ENCODE assay signal across 22 cellular contexts in genomic region chr4:2051086-2051485, GRCh38. TPM values are rescaled to one million over a fixed set of nuclear protein-coding genes. Genes with fewer than 3 reads are reported as not detected.
"Had no signal": no experiment of that assay in that cellular context is flagged by ENCODE, and none has a peak within 500 bp of the region (broad histone marks: within the 10 kb centered on the region; RNA-seq: fewer than 3 reads in every experiment).

No MANE protein-coding gene starts in this region.

- H3K9me3 ChIP-seq: colonic mucosa, esophagus squamous epithelium, left ventricle myocardium inferior, mucosa of descending colon, pancreas, thoracic aorta had no signal

- H3K27me3 ChIP-seq: pancreas had no signal

- H2AFZ ChIP-seq: hepatocyte had no signal

- H3K9me3 Mint-ChIP-seq: activated CD4-positive, alpha-beta T cell treated with anti-CD3 and anti-CD28 coated beads, Interleukin-2, amount 10 ng/mL, durations not matched to agents 7 days and 5 days; activated T-cell treated with anti-CD3 and anti-CD28 coated beads, Interleukin-2, amount 50 U/mL, for 4 hours; central memory CD8-positive, alpha-beta T cell; memory B cell; naive B cell; stimulated activated memory B cell treated with anti-CD40 and anti-IgM and Interleukin-4, amounts not matched to agents 10 μg/mL and 1 μg/mL and 100 μg/mL, for 72 hours; T-helper 1 cell treated with Interleukin-12 subunit alpha and Interleukin-12 subunit beta and Interleukin-4 antibody, amounts not matched to agents 30 μg/mL and 1 μg/mL, for 36 hours had no signal

- H3K27ac ChIP-seq: brain microvascular endothelial cell, colonic mucosa, esophagus squamous epithelium, hepatocyte, left ventricle myocardium inferior, pancreas, thoracic aorta had no signal

- H3K36me3 Mint-ChIP-seq: memory B cell; naive B cell; stimulated activated memory B cell treated with anti-CD40 and anti-IgM and Interleukin-4, amounts not matched to agents 10 μg/mL and 1 μg/mL and 100 μg/mL, for 72 hours had no signal

- DNase-seq: activated CD4-positive, alpha-beta T cell treated with anti-CD3 and anti-CD28 coated beads, Interleukin-2, amount 10 ng/mL, durations not matched to agents 7 days and 5 days; activated CD8-positive, alpha-beta T cell treated with anti-CD3 and anti-CD28 coated beads, Interleukin-2, amount 10 ng/mL, durations not matched to agents 7 days and 5 days; activated effector memory CD4-positive, alpha-beta T cell treated with Interleukin-2 at 50 U/mL for 16 hours; activated T-cell treated with anti-CD3 and anti-CD28 coated beads, Interleukin-2, amount 50 U/mL, for 4 hours; brain microvascular endothelial cell; colonic mucosa; effector CD4-positive, alpha-beta T cell; esophagus squamous epithelium; left ventricle myocardium inferior; mucosa of descending colon; naive B cell; pancreas; stimulated activated CD4-positive, alpha-beta T cell treated with anti-CD3 and anti-CD28 coated beads, Interleukin-4, amount 100 ng/mL, for 4 hours had no signal

- H3K4me3 ChIP-seq: colonic mucosa, esophagus squamous epithelium, hepatocyte, left ventricle myocardium inferior, mucosa of descending colon, pancreas, thoracic aorta had no signal

- H3K79me2 ChIP-seq: hepatocyte had no signal

- H3K36me3 ChIP-seq: brain microvascular endothelial cell, colonic mucosa, esophagus squamous epithelium, left ventricle myocardium inferior, pancreas, thoracic aorta had no signal

- H3K4me3 Mint-ChIP-seq: activated CD4-positive, alpha-beta T cell treated with anti-CD3 and anti-CD28 coated beads, Interleukin-2, amount 10 ng/mL, durations not matched to agents 7 days and 5 days; activated CD8-positive, alpha-beta T cell treated with anti-CD3 and anti-CD28 coated beads, Interleukin-2, amount 10 ng/mL, durations not matched to agents 7 days and 5 days; activated T-cell treated with anti-CD3 and anti-CD28 coated beads, Interleukin-2, amount 50 U/mL, for 4 hours; central memory CD8-positive, alpha-beta T cell; memory B cell; naive B cell; stimulated activated memory B cell treated with anti-CD40 and anti-IgM and Interleukin-4, amounts not matched to agents 10 μg/mL and 1 μg/mL and 100 μg/mL, for 72 hours; T-helper 1 cell treated with Interleukin-12 subunit alpha and Interleukin-12 subunit beta and Interleukin-4 antibody, amounts not matched to agents 30 μg/mL and 1 μg/mL, for 36 hours had no signal

- H3K4me1 Mint-ChIP-seq: activated CD4-positive, alpha-beta T cell treated with anti-CD3 and anti-CD28 coated beads, Interleukin-2, amount 10 ng/mL, durations not matched to agents 7 days and 5 days; central memory CD8-positive, alpha-beta T cell; memory B cell; stimulated activated memory B cell treated with anti-CD40 and anti-IgM and Interleukin-4, amounts not matched to agents 10 μg/mL and 1 μg/mL and 100 μg/mL, for 72 hours had no signal

- H3K27ac Mint-ChIP-seq: activated CD4-positive, alpha-beta T cell treated with anti-CD3 and anti-CD28 coated beads, Interleukin-2, amount 10 ng/mL, durations not matched to agents 7 days and 5 days; activated CD8-positive, alpha-beta T cell treated with anti-CD3 and anti-CD28 coated beads, Interleukin-2, amount 10 ng/mL, durations not matched to agents 7 days and 5 days; memory B cell; naive B cell; stimulated activated memory B cell treated with anti-CD40 and anti-IgM and Interleukin-4, amounts not matched to agents 10 μg/mL and 1 μg/mL and 100 μg/mL, for 72 hours; T-helper 1 cell treated with Interleukin-12 subunit alpha and Interleukin-12 subunit beta and Interleukin-4 antibody, amounts not matched to agents 30 μg/mL and 1 μg/mL, for 36 hours had no signal

- H3K4me1 ChIP-seq: colonic mucosa, left ventricle myocardium inferior, pancreas had no signal

- ATAC-seq: activated CD4-positive, CD25-positive, alpha-beta regulatory T cell treated with anti-CD3 and anti-CD28 coated beads, Interleukin-2, amount 50 U/mL, for 24 hours; activated CD8-positive, alpha-beta T cell treated with anti-CD3 and anti-CD28 coated beads, Interleukin-2, amount 10 ng/mL, durations not matched to agents 7 days and 5 days; activated T-cell treated with anti-CD3 and anti-CD28 coated beads, Interleukin-2, amount 50 U/mL, for 4 hours; mucosa of descending colon; pancreas; sciatic nerve; stimulated activated memory B cell treated with anti-CD40 and anti-IgM and Interleukin-4, amounts not matched to agents 10 μg/mL and 1 μg/mL and 100 μg/mL, for 72 hours had no signal

- H3K4me2 ChIP-seq: hepatocyte had no signal

RNA-seq across cellular contexts. Expression of gene NAT8L, which starts 8.0 kb away (rescaled TPM):
- total RNA-seq: glomerular endothelial cell had no signal
